ENCODE assay signal across 1 cellular context in genomic region chr17:45277216-45277849, GRCh38.
TF ChIP-seq lines count a peak whose summit lies in the region.

No MANE protein-coding gene starts in this region.

TF ChIP-seq in HepG2, 621 proteins besides CTCF, POLR2A, EP300 and RAD21 (continued from another document and continues in another):
- TF ChIP-seq SPEN (CRISPR knock-in tag; IDR thresholded peaks at IDR 0.05; ENCODE audit: low read depth), result no peak
- TF ChIP-seq, protein P1, sequence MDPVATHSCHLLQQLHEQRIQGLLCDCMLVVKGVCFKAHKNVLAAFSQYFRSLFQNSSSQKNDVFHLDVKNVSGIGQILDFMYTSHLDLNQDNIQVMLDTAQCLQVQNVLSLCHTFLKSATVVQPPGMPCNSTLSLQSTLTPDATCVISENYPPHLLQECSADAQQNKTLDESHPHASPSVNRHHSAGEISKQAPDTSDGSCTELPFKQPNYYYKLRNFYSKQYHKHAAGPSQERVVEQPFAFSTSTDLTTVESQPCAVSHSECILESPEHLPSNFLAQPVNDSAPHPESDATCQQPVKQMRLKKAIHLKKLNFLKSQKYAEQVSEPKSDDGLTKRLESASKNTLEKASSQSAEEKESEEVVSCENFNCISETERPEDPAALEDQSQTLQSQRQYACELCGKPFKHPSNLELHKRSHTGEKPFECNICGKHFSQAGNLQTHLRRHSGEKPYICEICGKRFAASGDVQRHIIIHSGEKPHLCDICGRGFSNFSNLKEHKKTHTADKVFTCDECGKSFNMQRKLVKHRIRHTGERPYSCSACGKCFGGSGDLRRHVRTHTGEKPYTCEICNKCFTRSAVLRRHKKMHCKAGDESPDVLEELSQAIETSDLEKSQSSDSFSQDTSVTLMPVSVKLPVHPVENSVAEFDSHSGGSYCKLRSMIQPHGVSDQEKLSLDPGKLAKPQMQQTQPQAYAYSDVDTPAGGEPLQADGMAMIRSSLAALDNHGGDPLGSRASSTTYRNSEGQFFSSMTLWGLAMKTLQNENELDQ (CRISPR knock-in tag; IDR thresholded peaks at IDR 0.05; ENCODE audit: borderline replicate concordance), result no peak
- no peak for TF ChIP-seq ZNF766 (CRISPR knock-in tag; IDR thresholded peaks at IDR 0.05; ENCODE audit: borderline replicate concordance)
- TF ChIP-seq, protein P2, sequence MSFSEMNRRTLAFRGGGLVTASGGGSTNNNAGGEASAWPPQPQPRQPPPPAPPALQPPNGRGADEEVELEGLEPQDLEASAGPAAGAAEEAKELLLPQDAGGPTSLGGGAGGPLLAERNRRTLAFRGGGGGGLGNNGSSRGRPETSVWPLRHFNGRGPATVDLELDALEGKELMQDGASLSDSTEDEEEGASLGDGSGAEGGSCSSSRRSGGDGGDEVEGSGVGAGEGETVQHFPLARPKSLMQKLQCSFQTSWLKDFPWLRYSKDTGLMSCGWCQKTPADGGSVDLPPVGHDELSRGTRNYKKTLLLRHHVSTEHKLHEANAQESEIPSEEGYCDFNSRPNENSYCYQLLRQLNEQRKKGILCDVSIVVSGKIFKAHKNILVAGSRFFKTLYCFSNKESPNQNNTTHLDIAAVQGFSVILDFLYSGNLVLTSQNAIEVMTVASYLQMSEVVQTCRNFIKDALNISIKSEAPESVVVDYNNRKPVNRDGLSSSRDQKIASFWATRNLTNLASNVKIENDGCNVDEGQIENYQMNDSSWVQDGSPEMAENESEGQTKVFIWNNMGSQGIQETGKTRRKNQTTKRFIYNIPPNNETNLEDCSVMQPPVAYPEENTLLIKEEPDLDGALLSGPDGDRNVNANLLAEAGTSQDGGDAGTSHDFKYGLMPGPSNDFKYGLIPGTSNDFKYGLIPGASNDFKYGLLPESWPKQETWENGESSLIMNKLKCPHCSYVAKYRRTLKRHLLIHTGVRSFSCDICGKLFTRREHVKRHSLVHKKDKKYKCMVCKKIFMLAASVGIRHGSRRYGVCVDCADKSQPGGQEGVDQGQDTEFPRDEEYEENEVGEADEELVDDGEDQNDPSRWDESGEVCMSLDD (CRISPR knock-in tag; IDR thresholded peaks at IDR 0.05; ENCODE audit: borderline replicate concordance), result no peak
- no peak for TF ChIP-seq GPBP1L1 (CRISPR knock-in tag; IDR thresholded peaks at IDR 0.05)
- no peak for TF ChIP-seq TSC22D2 (CRISPR knock-in tag; IDR thresholded peaks at IDR 0.05; ENCODE audit: borderline replicate concordance)
- TF ChIP-seq MAX (IDR thresholded peaks at IDR 0.05), result no peak; the same call in 1 of the 2 replicates
- TF ChIP-seq ZNF639 (CRISPR knock-in tag; conservative IDR thresholded peaks at IDR 0.05), result no peak
- no peak for TF ChIP-seq ZNF569 (CRISPR knock-in tag; IDR thresholded peaks at IDR 0.05; ENCODE audit: borderline replicate concordance)
- TF ChIP-seq SIX4 (CRISPR knock-in tag; IDR thresholded peaks at IDR 0.05), result no peak
- TF ChIP-seq SIN3B (IDR thresholded peaks at IDR 0.05; ENCODE audit: low read length), result no peak
- TF ChIP-seq, protein P3, sequence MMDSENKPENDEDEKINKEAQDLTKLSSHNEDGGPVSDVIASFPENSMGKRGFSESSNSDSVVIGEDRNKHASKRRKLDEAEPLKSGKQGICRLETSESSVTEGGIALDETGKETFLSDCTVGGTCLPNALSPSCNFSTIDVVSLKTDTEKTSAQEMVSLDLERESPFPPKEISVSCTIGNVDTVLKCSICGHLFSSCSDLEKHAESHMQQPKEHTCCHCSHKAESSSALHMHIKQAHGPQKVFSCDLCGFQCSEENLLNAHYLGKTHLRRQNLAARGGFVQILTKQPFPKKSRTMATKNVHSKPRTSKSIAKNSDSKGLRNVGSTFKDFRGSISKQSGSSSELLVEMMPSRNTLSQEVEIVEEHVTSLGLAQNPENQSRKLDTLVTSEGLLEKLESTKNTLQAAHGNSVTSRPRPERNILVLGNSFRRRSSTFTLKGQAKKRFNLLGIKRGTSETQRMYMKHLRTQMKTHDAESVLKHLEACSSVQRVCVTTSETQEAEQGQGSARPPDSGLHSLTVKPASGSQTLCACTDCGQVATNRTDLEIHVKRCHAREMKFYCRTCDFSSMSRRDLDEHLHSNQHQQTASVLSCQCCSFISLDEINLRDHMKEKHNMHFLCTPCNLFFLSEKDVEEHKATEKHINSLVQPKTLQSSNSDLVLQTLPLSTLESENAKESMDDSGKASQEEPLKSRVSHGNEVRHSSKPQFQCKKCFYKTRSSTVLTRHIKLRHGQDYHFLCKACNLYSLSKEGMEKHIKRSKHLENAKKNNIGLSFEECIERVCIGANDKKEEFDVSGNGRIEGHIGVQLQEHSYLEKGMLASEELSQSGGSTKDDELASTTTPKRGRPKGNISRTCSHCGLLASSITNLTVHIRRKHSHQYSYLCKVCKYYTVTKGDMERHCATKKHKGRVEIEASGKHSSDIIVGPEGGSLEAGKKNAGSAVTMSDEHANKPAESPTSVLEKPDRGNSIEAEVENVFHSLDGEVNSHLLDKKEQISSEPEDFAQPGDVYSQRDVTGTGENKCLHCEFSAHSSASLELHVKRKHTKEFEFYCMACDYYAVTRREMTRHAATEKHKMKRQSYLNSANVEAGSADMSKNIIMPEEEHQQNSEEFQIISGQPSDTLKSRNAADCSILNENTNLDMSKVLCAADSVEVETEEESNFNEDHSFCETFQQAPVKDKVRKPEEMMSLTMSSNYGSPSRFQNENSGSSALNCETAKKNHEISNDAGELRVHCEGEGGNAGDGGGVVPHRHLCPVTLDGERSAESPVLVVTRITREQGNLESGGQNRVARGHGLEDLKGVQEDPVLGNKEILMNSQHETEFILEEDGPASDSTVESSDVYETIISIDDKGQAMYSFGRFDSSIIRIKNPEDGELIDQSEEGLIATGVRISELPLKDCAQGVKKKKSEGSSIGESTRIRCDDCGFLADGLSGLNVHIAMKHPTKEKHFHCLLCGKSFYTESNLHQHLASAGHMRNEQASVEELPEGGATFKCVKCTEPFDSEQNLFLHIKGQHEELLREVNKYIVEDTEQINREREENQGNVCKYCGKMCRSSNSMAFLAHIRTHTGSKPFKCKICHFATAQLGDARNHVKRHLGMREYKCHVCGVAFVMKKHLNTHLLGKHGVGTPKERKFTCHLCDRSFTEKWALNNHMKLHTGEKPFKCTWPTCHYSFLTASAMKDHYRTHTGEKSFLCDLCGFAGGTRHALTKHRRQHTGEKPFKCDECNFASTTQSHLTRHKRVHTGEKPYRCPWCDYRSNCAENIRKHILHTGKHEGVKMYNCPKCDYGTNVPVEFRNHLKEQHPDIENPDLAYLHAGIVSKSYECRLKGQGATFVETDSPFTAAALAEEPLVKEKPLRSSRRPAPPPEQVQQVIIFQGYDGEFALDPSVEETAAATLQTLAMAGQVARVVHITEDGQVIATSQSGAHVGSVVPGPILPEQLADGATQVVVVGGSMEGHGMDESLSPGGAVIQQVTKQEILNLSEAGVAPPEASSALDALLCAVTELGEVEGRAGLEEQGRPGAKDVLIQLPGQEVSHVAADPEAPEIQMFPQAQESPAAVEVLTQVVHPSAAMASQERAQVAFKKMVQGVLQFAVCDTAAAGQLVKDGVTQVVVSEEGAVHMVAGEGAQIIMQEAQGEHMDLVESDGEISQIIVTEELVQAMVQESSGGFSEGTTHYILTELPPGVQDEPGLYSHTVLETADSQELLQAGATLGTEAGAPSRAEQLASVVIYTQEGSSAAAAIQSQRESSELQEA (CRISPR knock-in tag; IDR thresholded peaks at IDR 0.05; ENCODE audit: not compliant biosample characterization), result no peak
- no peak for TF ChIP-seq ELF4 (CRISPR knock-in tag; IDR thresholded peaks at IDR 0.05; ENCODE audit: borderline replicate concordance)
- TF ChIP-seq TEF (CRISPR knock-in tag; IDR thresholded peaks at IDR 0.05), result no peak
- no peak for TF ChIP-seq ZNF709 (CRISPR knock-in tag; IDR thresholded peaks at IDR 0.05)
- TF ChIP-seq IKZF5 (CRISPR knock-in tag; IDR thresholded peaks at IDR 0.05), result peak; percentile 68; the same call in 1 of the 2 replicates
- no peak for TF ChIP-seq ZNF777 (CRISPR knock-in tag; IDR thresholded peaks at IDR 0.05)
- TF ChIP-seq NCOR1 (IDR thresholded peaks at IDR 0.05; ENCODE audit: borderline replicate concordance, low read length), result no peak
- TF ChIP-seq E2F2 (CRISPR knock-in tag; IDR thresholded peaks at IDR 0.05; ENCODE audit: borderline replicate concordance), result no peak
- no peak for TF ChIP-seq ZNF768 (CRISPR knock-in tag; IDR thresholded peaks at IDR 0.05)
- no peak for TF ChIP-seq BCLAF1 (IDR thresholded peaks at IDR 0.05)
- TF ChIP-seq, protein P4, sequence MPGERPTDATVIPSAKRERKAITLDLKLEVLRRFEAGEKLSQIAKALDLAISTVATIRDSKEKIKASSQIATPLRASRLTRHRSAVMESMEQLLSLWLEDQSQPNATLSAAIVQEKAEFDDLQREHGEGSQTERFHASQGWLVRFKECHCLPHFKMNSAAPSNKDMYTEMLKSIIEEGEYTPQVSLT (CRISPR knock-in tag; IDR thresholded peaks at IDR 0.05; ENCODE audit: borderline replicate concordance, low read depth), result no peak
- TF ChIP-seq ZNF3 (CRISPR knock-in tag; IDR thresholded peaks at IDR 0.05), result no peak
- TF ChIP-seq KDM6A (CRISPR knock-in tag; IDR thresholded peaks at IDR 0.05; ENCODE audit: low read depth), result no peak
- no peak for TF ChIP-seq SMARCE1 (IDR thresholded peaks at IDR 0.05; ENCODE audit: borderline replicate concordance)
